In the genomic region with DNA sequence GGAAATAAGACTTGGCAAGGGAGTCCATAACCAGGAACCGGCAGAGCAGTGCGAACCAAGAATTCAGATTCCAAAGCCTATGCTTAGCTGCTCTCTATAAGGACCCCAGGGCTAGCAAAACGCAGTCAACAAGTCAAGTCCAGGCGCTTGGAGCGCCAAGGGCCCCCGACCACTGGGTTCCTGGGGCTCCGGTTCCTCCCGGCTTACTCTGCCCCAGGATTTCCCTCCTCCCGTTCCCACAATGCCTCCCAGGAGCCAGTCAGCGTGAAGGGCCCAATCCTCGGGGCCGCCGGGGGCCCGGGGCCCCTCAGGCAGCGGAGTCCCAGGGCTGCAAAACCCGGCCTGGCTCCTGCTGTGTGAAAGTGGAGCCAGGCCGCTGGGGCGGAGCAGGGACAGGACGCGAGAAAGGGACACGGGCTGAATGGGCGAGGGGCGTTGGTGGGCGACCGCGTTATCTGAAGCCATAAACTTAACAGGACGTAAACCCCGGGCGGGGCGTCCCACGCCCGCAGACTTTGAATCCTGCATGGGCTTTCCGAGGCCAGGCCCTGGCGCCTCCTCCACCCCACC, we compare ENCODE assay signal across 9 cellular contexts. TPM values are rescaled to one million over a fixed set of nuclear protein-coding genes. Genes with fewer than 3 reads are reported as not detected.
DNase-seq lines count a peak whose midpoint lies in the region; ATAC-seq lines count a peak whose summit lies in the region.
"Had no signal": no experiment of that assay in that cellular context is flagged by ENCODE, and none has a peak within 500 bp of the region (broad histone marks: within the 10 kb centered on the region; RNA-seq: fewer than 3 reads in every experiment).

No MANE protein-coding gene starts in this region.

- H3K9ac ChIP-seq in HUES48 (ENCODE audit: low read depth, low read length), result peak overlapping the region; percentile 67; the same call in 1 of the 2 replicates

- H3K36me3 ChIP-seq in HUES48 (ENCODE audit: control insufficient read depth, insufficient read depth, low read length), result peaks cover 33% of the 10 kb centered on the region

- peaks cover 25% of the 10 kb centered on the region for H3K4me1 ChIP-seq in HUES48 (ENCODE audit: control insufficient read depth, insufficient read depth, low read length)

- peak overlapping the region; percentile 68 for H3K27ac ChIP-seq in HUES48 (ENCODE audit: low read depth, low read length)

- ATAC-seq in HG02610 (IDR thresholded peaks at IDR 0.05; ENCODE audit: unreplicated experiment) (no peak), HG03139 (IDR thresholded peaks at IDR 0.05; ENCODE audit: unreplicated experiment) (no peak)

- H3K27me3 ChIP-seq in HUES48 (ENCODE audit: control insufficient read depth, insufficient read depth, low read length), result no peaks in the 10 kb centered on the region

- DNase-seq in EH (ENCODE audit: low read depth) (peak; percentile 72), SW480 (ENCODE audit: low spot score) (peak; percentile 54), astrocyte of the hippocampus (ENCODE audit: low read depth, low spot score) (peak; percentile 90), hippocampal formation (lab: John Stamatoyannopoulos, UW) (peak; percentile 0 to 33), renal cortical epithelial cell (ENCODE audit: low read depth) (peak; percentile 47)

- no peaks in the 10 kb centered on the region for H3K9me3 ChIP-seq in HUES48 (ENCODE audit: control insufficient read depth, insufficient read depth, low read length)

- H3K4me3 ChIP-seq in HUES48 (ENCODE audit: low read depth, low read length), result peak overlapping the region; percentile 93

RNA-seq across cellular contexts. Expression of gene KRT8, which starts 1.5 kb away (rescaled TPM):
- total RNA-seq in renal cortical epithelial cell, result 390 and 919 TPM in 2 replicates

RNA-seq across cellular contexts. Expression of gene KRT18, which starts 45.5 kb away (rescaled TPM):
- total RNA-seq in renal cortical epithelial cell, result 294 and 1,160 TPM in 2 replicates

RNA-seq across cellular contexts. Expression of gene KRT78, which starts 54.6 kb away (rescaled TPM):
- not detected in 2 replicates for total RNA-seq in renal cortical epithelial cell
- total RNA-seq: T-helper 2 cell treated with Interferon-gamma antibody and Interleukin-4, amounts not matched to agents 100 ng/mL and 5 ng/mL, for 36 hours had no signal

Comparison
In these comparisons a context has a peak if more than half of its experiments do, and no peak if none do; other contexts are left out.
1. DNase-seq: peak in every context shown above with its lines; median percentile 90 in astrocyte of the hippocampus; 72 in EH; 54 in SW480; 47 in renal cortical epithelial cell; 16 in hippocampal formation.